In the genomic region with DNA sequence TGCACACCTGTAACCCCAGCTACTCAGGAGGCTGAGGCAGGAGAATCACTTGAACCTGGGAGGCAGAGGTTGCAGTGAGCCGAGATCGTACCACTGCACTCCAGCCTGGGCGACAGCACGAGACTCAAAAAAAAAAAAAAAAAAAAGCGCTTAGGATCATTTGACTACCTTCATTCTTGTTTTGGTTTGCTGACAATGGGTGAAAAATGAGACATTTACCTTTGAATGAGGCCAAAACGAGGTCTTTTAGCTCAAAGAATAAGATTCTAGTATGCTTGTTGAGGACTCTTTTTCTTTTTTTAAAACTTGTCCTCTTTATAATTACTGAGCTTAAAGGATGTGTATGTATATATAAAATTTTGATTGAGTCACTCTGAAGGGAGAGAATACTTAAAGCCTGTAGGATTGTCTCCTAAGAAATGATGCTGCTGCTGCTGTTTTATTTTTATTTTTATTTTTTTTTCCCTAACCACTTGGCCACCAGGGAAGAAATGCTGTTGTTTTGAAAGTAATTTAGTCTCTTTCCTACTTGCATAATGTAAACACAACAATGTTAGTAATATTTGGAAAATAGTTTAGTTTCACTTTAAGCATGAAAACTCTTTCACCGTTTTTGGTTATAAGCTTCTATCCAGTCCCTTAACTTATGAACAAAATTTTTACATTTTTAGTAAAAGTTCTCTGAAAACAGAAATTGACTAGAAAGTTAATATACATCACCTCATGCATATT, we compare ENCODE assay signal across 11 cellular contexts. TPM values are rescaled to one million over a fixed set of nuclear protein-coding genes. Genes with fewer than 3 reads are reported as not detected.
DNase-seq lines count a peak whose midpoint lies in the region; ATAC-seq, FAIRE-seq and TF ChIP-seq lines count a peak whose summit lies in the region.
"Had no signal": no experiment of that assay in that cellular context is flagged by ENCODE, and none has a peak within 500 bp of the region (broad histone marks: within the 10 kb centered on the region; RNA-seq: fewer than 3 reads in every experiment).

No MANE protein-coding gene starts in this region.

- H3K27ac ChIP-seq in CD4-positive, CD25-positive, alpha-beta regulatory T cell (ENCODE audit: insufficient read depth, low read length, poor library complexity, severe bottlenecking), result peak overlapping the region; percentile 60
- peak overlapping the region; percentile 64 for H3K27ac ChIP-seq in GM12878 (ENCODE audit: control insufficient read depth, insufficient read depth)

- no peaks in the 10 kb centered on the region for H3K9me3 ChIP-seq in CD4-positive, CD25-positive, alpha-beta regulatory T cell (ENCODE audit: control insufficient read depth in 2 of 2, low read length in 2 of 2)
- H3K9me3 ChIP-seq in GM12878 (replicated peaks; ENCODE audit: control insufficient read depth, insufficient read depth, low read length), result no peaks in the 10 kb centered on the region

- no peak for ATAC-seq in CD4-positive, CD25-positive, alpha-beta regulatory T cell (ENCODE audit: low read depth in 2 of 2)
- ATAC-seq in GM19455 (IDR thresholded peaks at IDR 0.05; ENCODE audit: unreplicated experiment), result peak; percentile 23
- ATAC-seq in HG03280 (IDR thresholded peaks at IDR 0.05; ENCODE audit: unreplicated experiment), result peak; percentile 30
- peak; percentile 36 for ATAC-seq in GM12878
- ATAC-seq in HG02938 (IDR thresholded peaks at IDR 0.05; ENCODE audit: unreplicated experiment), result no peak
- no peak for ATAC-seq in activated CD4-positive, CD25-positive, alpha-beta regulatory T cell treated with anti-CD3 and anti-CD28 coated beads, Interleukin-2, amount 50 U/mL, for 24 hours

- TF ChIP-seq EP300 in GM12878 (IDR thresholded peaks at IDR 0.05; ENCODE audit: borderline replicate concordance in 1 of 2, control insufficient read depth in 1 of 2, low read depth in 2 of 2, low read length in 2 of 2), result no peak

- no peaks in the 10 kb centered on the region for H3K27me3 Mint-ChIP-seq in CD4-positive, CD25-positive, alpha-beta regulatory T cell

- intact Hi-C loops in GM12878 (cut with micrococcal nuclease; ENCODE audit: unreplicated experiment), result no loop called here

- H3K4me3 ChIP-seq in CD4-positive, CD25-positive, alpha-beta regulatory T cell (ENCODE audit: low read depth, low read length), result peak overlapping the region; percentile 72
- H3K4me3 ChIP-seq in GM12878, result peak overlapping the region; percentile 54; the same call in 1 of the 2 replicates

- POLR2A ChIA-PET in GM12878 (lab: Charles Lee), result interaction anchor here (0.6 to 1.3 kb wide), 11 partner anchors 8 to 1499 kb away, joined by 3 to 10 read pairs (median 4); a partner anchor contains a TSS

- H3K9ac ChIP-seq in GM12878 (ENCODE audit: control insufficient read depth, insufficient read depth, low read length), result no peak overlapping the region

- TF ChIP-seq CTCF in GM12878 (IDR thresholded peaks at IDR 0.05 in 2 of 3, conservative IDR thresholded peaks at IDR 0.05 in 1 of 3; ENCODE audit: control insufficient read depth in 2 of 3, extremely low read depth in 1 of 3, insufficient read depth in 1 of 3, low read depth in 3 of 3, low read length in 3 of 3), result no peak

- peaks cover 49% of the 10 kb centered on the region for H3K79me2 ChIP-seq in GM12878 (ENCODE audit: control insufficient read depth, insufficient read depth, low read length)

- peak overlapping the region in 2 of 3 donors; percentile 25 to 32 for H3K27ac Mint-ChIP-seq in CD4-positive, CD25-positive, alpha-beta regulatory T cell

- DNase-seq in CD4-positive, CD25-positive, alpha-beta regulatory T cell, result no peak
- DNase-seq in GM12878 (ENCODE audit: low read depth, low spot score), result no peak
- DNase-seq in NCI-H1694 treated with DMSO at 0.1 percent for 48 hours (lab: John Stamatoyannopoulos, UW), result no peak
- no peak for DNase-seq in ACHN
- DNase-seq: NCI-H1417 treated with DMSO at 0.1 percent for 48 hours, nucleus accumbens had no signal

- SMC1A ChIA-PET in GM12878 (lab: Charles Lee; ENCODE audit: uncharacterized antibody, unreplicated experiment), result interaction anchor here (0.6 to 2.6 kb wide), 24 partner anchors 8 to 618 kb away, joined by 3 to 14 read pairs (median 4); a partner anchor contains a TSS

- H3K4me1 Mint-ChIP-seq in CD4-positive, CD25-positive, alpha-beta regulatory T cell, result peaks cover 40 to 70% (median 50%) of the 10 kb centered on the region in 4 donors

- no peaks in the 10 kb centered on the region for H4K20me1 ChIP-seq in GM12878 (ENCODE audit: control insufficient read depth, insufficient read depth)

- H3K9me3 Mint-ChIP-seq in CD4-positive, CD25-positive, alpha-beta regulatory T cell, result peaks cover 0 to 1% (median 0%) of the 10 kb centered on the region in 7 donors

- in situ Hi-C loops in GM12878 (cut with MboI) (no loop called here), ACHN (cut with HindIII; ENCODE audit: low pct_ligation_motif_present, low pct_unique_long_range_greater_than_20kb, low sequenced_read_pairs) (no loop called here)

- CTCF ChIA-PET in GM12878 (lab: Yijun Ruan, JAX), result interaction anchor here (0.6 to 2.4 kb wide), 12 partner anchors 8 to 403 kb away, joined by 3 to 9 read pairs (median 3); a partner anchor contains a TSS

- TF ChIP-seq POLR2A in GM12878 (IDR thresholded peaks at IDR 0.05; ENCODE audit: low read depth, low read length), result no peak

- H3K4me1 ChIP-seq in CD4-positive, CD25-positive, alpha-beta regulatory T cell (ENCODE audit: control insufficient read depth, insufficient read depth, low read length, poor library complexity, severe bottlenecking), result peaks cover 44% of the 10 kb centered on the region
- peaks cover 8% of the 10 kb centered on the region; the same call in 1 of the 2 replicates for H3K4me1 ChIP-seq in GM12878 (ENCODE audit: control insufficient read depth, insufficient read depth, low read length)

- BruUV-seq in GM12878 (replicated peaks; lab: Mats Ljungman, UMichigan), result no TSS peak

- TF ChIP-seq RAD21 in GM12878 (IDR thresholded peaks at IDR 0.05; ENCODE audit: insufficient read depth, low read depth, low read length), result no peak

- peaks cover 26% of the 10 kb centered on the region for H3K36me3 ChIP-seq in CD4-positive, CD25-positive, alpha-beta regulatory T cell (ENCODE audit: control insufficient read depth, insufficient read depth, low read length)
- H3K36me3 ChIP-seq in GM12878 (ENCODE audit: control insufficient read depth in 2 of 2, insufficient read depth in 2 of 2, low read length in 1 of 2), result peaks cover 2 to 4% of the 10 kb centered on the region in 2 experiments; a peak in 3 of 4 replicates

- peaks cover 19% of the 10 kb centered on the region for H3K36me3 Mint-ChIP-seq in CD4-positive, CD25-positive, alpha-beta regulatory T cell

- H3K4me3 Mint-ChIP-seq in CD4-positive, CD25-positive, alpha-beta regulatory T cell, result peak overlapping the region; percentile 51 to 82 (median 60)

- RAD21 ChIA-PET in GM12878 (lab: Charles Lee; ENCODE audit: unreplicated experiment), result interaction anchor here (0.7 to 2.0 kb wide), 11 partner anchors 8 to 999 kb away, joined by 3 to 11 read pairs (median 4); a partner anchor contains a TSS

- 2% methylated on average over 5 of the region's 7 CpGs for whole genome bisulfite sequencing in GM12878 (ENCODE audit: insufficient coverage, insufficient replicate concordance, low lambda C conversion rate, missing lambda C conversion rate)

- no peaks in the 10 kb centered on the region for H3K27me3 ChIP-seq in CD4-positive, CD25-positive, alpha-beta regulatory T cell (ENCODE audit: control insufficient read depth, insufficient read depth, low read length)
- H3K27me3 ChIP-seq in GM12878 (replicated peaks in 1 of 2; ENCODE audit: control insufficient read depth in 2 of 2, insufficient read depth in 2 of 2, low read length in 1 of 2), result no peaks in the 10 kb centered on the region

- no peak overlapping the region for H2AFZ ChIP-seq in GM12878 (ENCODE audit: control insufficient read depth, low read depth, low read length)

- FAIRE-seq in GM12878 (lab: Jason Lieb, UNC), result no peak
- FAIRE-seq: H1 had no signal

- H3K4me2 ChIP-seq in GM12878 (ENCODE audit: control insufficient read depth, insufficient read depth), result peak overlapping the region; percentile 45

RNA-seq across cellular contexts. Expression of a gene that starts 7.9 kb away (rescaled TPM):
- total RNA-seq in CD4-positive, CD25-positive, alpha-beta regulatory T cell, result 50.2 TPM
- polyA plus RNA-seq in CD4-positive, CD25-positive, alpha-beta regulatory T cell, result 10 to 100 TPM in 3 of 4 donors, 1 to 10 TPM in 1; 9.9 to 12.0 (median 11.0) TPM
- 83.3 and 89.2 TPM in 2 replicates for total RNA-seq in GM12878 (2013; cell fraction: nucleolus; rRNA removed)
- 12.3 and 16.2 TPM in 2 replicates for total RNA-seq in GM12878 (2014; rRNA removed)
- 14.1 and 14.9 TPM in 2 replicates for total RNA-seq in GM12878 (2014; rRNA removed; fragmentation: Illumina TruSeq; extraction: Trizol)
- total RNA-seq in GM12878 (2021), result 14.2 and 14.3 TPM in 2 replicates
- polyA plus RNA-seq in GM12878 (2011; ENCODE audit: low read depth), result 7.4 TPM
- 18.4 and 24.9 TPM in 2 replicates for polyA plus RNA-seq in GM12878 (2011; rRNA removed)
- 7.3 and 8.6 TPM in 2 replicates for polyA plus RNA-seq in GM12878 (2011; cell fraction: cytosol; rRNA removed)
- 19.8 and 20.7 TPM in 2 replicates for polyA plus RNA-seq in GM12878 (2011; cell fraction: nucleus; rRNA removed)
- 8.6 and 11.7 TPM in 2 replicates for polyA plus RNA-seq in GM12878 (2012)
- 10.6 and 14.1 TPM in 2 replicates for polyA plus RNA-seq in GM12878 (2014; fragmentation: Illumina TruSeq; extraction: Trizol)
- 1 to 10 TPM; 2.3 to 5.9 TPM for polyA plus RNA-seq in GM12878 (2014; fragmentation: Nextera tagmentation; extraction: Ambion mirVana)
- polyA plus RNA-seq in GM12878 (2014; rRNA removed), result 7.2 and 8.7 TPM in 2 replicates
- polyA plus RNA-seq in GM12878 (2016; fragmentation: Nextera tagmentation; extraction: Ambion mirVana), result 1 to 10 TPM; 8.0 to 8.2 TPM
- 21.7 and 32.4 TPM in 2 replicates for polyA minus RNA-seq in GM12878 (2011; rRNA and poly(A)+ RNA removed)
- 6.9 and 8.4 TPM in 2 replicates for polyA minus RNA-seq in GM12878 (2011; cell fraction: cytosol; rRNA and poly(A)+ RNA removed)
- 12.6 and 18.4 TPM in 2 replicates for polyA minus RNA-seq in GM12878 (2011; cell fraction: nucleus; rRNA and poly(A)+ RNA removed)

Comparison
In these comparisons a context has a peak if more than half of its experiments do, and no peak if none do; other contexts are left out.
1. ATAC-seq: peak in GM19455 (single experiment), HG03280 (single experiment) and GM12878 (single experiment); none in CD4-positive, CD25-positive, alpha-beta regulatory T cell (0 of 2), HG02938 (single experiment) and activated CD4-positive, CD25-positive, alpha-beta regulatory T cell treated with anti-CD3 and anti-CD28 coated beads, Interleukin-2, amount 50 U/mL, for 24 hours (0 of 2).